Comparison of ENCODE assay signal across 8 cellular contexts in genomic region chr10:17200035-17200884, GRCh38. TPM values are rescaled to one million over a fixed set of nuclear protein-coding genes. Genes with fewer than 3 reads are reported as not detected.
A peak's percentile ranks its signal among the peaks of the same experiment; 100 is the strongest.
DNase-seq lines count a peak whose midpoint lies in the region; ATAC-seq, FAIRE-seq and TF ChIP-seq lines count a peak whose summit lies in the region.

No MANE protein-coding gene starts in this region.

- no peaks in the 10 kb centered on the region for H4K20me1 ChIP-seq in hepatocyte (ENCODE audit: insufficient read depth, poor library complexity, severe bottlenecking)

- H3K27ac ChIP-seq in hepatocyte = peak overlapping the region; percentile 98
- peak overlapping the region in 1 of 2 donors; percentile 98 for H3K27ac ChIP-seq in small intestine (ENCODE audit: low read depth in 1 of 2, low read length in 1 of 2)

- peak overlapping the region; percentile 37 for H2AFZ ChIP-seq in hepatocyte

- ATAC-seq in WTC11 (no peak), GM21367 (IDR thresholded peaks at IDR 0.05; ENCODE audit: unreplicated experiment) (no peak), HG02973 (IDR thresholded peaks at IDR 0.05; ENCODE audit: unreplicated experiment) (no peak)

- no peaks in the 10 kb centered on the region for H3K9me2 ChIP-seq in hepatocyte (replicated peaks; ENCODE audit: insufficient read depth)

- H3K27ac Mint-ChIP-seq in HFFc6 (peak overlapping the region; percentile 97), WTC11 (peak overlapping the region; percentile 56)

- H3K79me2 ChIP-seq in hepatocyte = peaks cover 9% of the 10 kb centered on the region

- peak overlapping the region; percentile 86 for H3K4me2 ChIP-seq in hepatocyte

- POLR2A ChIA-PET in WTC11 (lab: Charles Lee) = interaction anchor here (1.6 kb wide), 1 partner anchor 383 kb away, joined by 6 read pairs; the partner anchor contains the start of gene RSU1

- H3K27me3 Mint-ChIP-seq in HFFc6 (ENCODE audit: insufficient read depth) = peaks cover 4% of the 10 kb centered on the region; the same call in 1 of the 2 replicates
- H3K27me3 Mint-ChIP-seq in WTC11 (ENCODE audit: low read depth) = no peaks in the 10 kb centered on the region

- DNase-seq in HFFc6 = peak; percentile 26
- DNase-seq in WTC11 (ENCODE audit: low spot score) = no peak
- no peak for DNase-seq in hepatocyte (ENCODE audit: low spot score)
- DNase-seq in small intestine = peak; percentile 16
- DNase-seq in NCI-H1417 (lab: John Stamatoyannopoulos, UW) = no peak

- TF ChIP-seq CTCF in HFFc6 (IDR thresholded peaks at IDR 0.05) (no peak), WTC11 (IDR thresholded peaks at IDR 0.05) (no peak), hepatocyte (IDR thresholded peaks at IDR 0.05; ENCODE audit: poor library complexity) (no peak)

- H3K27me3 ChIP-seq in hepatocyte (no peaks in the 10 kb centered on the region), small intestine (ENCODE audit: control insufficient read depth in 2 of 2, insufficient read depth in 2 of 2, low read length in 2 of 2) (no peaks in the 10 kb centered on the region)

- peaks cover 4% of the 10 kb centered on the region; the same call in 1 of the 2 replicates for H3K36me3 Mint-ChIP-seq in HFFc6 (ENCODE audit: low read depth)
- H3K36me3 Mint-ChIP-seq in WTC11 = no peaks in the 10 kb centered on the region

- no peaks in the 10 kb centered on the region for H3K9me3 Mint-ChIP-seq in HFFc6
- H3K9me3 Mint-ChIP-seq in WTC11 = peaks cover 2% of the 10 kb centered on the region

- H3K36me3 ChIP-seq in hepatocyte (replicated peaks; ENCODE audit: insufficient read depth, low read depth) = no peaks in the 10 kb centered on the region
- no peaks in the 10 kb centered on the region for H3K36me3 ChIP-seq in small intestine (ENCODE audit: control insufficient read depth in 2 of 2, insufficient read depth in 2 of 2, low read length in 2 of 2)

- peaks cover 72% of the 10 kb centered on the region for H3K4me1 Mint-ChIP-seq in HFFc6 (ENCODE audit: low read depth)
- peaks cover 57% of the 10 kb centered on the region for H3K4me1 Mint-ChIP-seq in WTC11

- peak overlapping the region; percentile 97 for H3K4me3 Mint-ChIP-seq in HFFc6
- H3K4me3 Mint-ChIP-seq in WTC11 = peak overlapping the region; percentile 83

- FAIRE-seq in A204.1 (lab: Jason Lieb, UNC) (peak; percentile 99), small intestine (lab: Jason Lieb, UNC) (no peak)

- WGBS in hepatocyte (ENCODE audit: low lambda C conversion rate, missing lambda C conversion rate) = 31% methylated on average over 10 of the region's 10 CpGs
- WGBS in small intestine, 3 donors = 6 to 14% (median 10%) methylated on average over 10 of the region's 10 CpGs

- H3K4me1 ChIP-seq in hepatocyte (ENCODE audit: insufficient read depth) (peaks cover 21% of the 10 kb centered on the region), small intestine (ENCODE audit: control insufficient read depth in 2 of 2, insufficient read depth in 1 of 2, low read depth in 1 of 2, low read length in 1 of 2) (no peaks in the 10 kb centered on the region)

- H3K9me3 ChIP-seq in hepatocyte (ENCODE audit: low read depth) (no peaks in the 10 kb centered on the region), small intestine (ENCODE audit: control insufficient read depth, low read depth) (no peaks in the 10 kb centered on the region)

- H3K4me3 ChIP-seq in hepatocyte = peak overlapping the region; percentile 32
- H3K4me3 ChIP-seq in small intestine (ENCODE audit: low read depth in 1 of 2, low read length in 2 of 2) = peak overlapping the region in 1 of 2 donors; percentile 65

- CTCF ChIA-PET in WTC11 (lab: Charles Lee) = interaction anchor here (0.5 to 1.7 kb wide), 4 partner anchors 15 to 30 kb away, joined by 3 to 20 read pairs (median 5); no protein-coding TSS in a partner anchor

TF ChIP-seq in WTC11, 78 proteins besides CTCF, POLR2A, EP300 and RAD21 (continues in another document):
- TF ChIP-seq ZNF512 (CRISPR knock-in tag; IDR thresholded peaks at IDR 0.05; ENCODE audit: borderline replicate concordance) = no peak
- no peak for TF ChIP-seq GABPB1 (CRISPR knock-in tag; IDR thresholded peaks at IDR 0.05)
- TF ChIP-seq, protein P1, sequence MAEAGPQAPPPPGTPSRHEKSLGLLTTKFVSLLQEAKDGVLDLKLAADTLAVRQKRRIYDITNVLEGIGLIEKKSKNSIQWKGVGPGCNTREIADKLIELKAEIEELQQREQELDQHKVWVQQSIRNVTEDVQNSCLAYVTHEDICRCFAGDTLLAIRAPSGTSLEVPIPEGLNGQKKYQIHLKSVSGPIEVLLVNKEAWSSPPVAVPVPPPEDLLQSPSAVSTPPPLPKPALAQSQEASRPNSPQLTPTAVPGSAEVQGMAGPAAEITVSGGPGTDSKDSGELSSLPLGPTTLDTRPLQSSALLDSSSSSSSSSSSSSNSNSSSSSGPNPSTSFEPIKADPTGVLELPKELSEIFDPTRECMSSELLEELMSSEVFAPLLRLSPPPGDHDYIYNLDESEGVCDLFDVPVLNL (CRISPR knock-in tag; IDR thresholded peaks at IDR 0.05; ENCODE audit: borderline replicate concordance, low read depth) = no peak
- no peak for TF ChIP-seq JUN (CRISPR knock-in tag; IDR thresholded peaks at IDR 0.05)
- TF ChIP-seq HMGA2 (CRISPR knock-in tag; IDR thresholded peaks at IDR 0.05) = no peak
- no peak for TF ChIP-seq ZBTB43 (CRISPR knock-in tag; IDR thresholded peaks at IDR 0.05)
- no peak for TF ChIP-seq ETV6 (CRISPR knock-in tag; IDR thresholded peaks at IDR 0.05)
- TF ChIP-seq KAT7 (CRISPR knock-in tag; IDR thresholded peaks at IDR 0.05; ENCODE audit: borderline replicate concordance) = no peak
- TF ChIP-seq, protein P2, sequence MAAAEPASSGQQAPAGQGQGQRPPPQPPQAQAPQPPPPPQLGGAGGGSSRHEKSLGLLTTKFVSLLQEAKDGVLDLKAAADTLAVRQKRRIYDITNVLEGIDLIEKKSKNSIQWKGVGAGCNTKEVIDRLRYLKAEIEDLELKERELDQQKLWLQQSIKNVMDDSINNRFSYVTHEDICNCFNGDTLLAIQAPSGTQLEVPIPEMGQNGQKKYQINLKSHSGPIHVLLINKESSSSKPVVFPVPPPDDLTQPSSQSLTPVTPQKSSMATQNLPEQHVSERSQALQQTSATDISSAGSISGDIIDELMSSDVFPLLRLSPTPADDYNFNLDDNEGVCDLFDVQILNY (CRISPR knock-in tag; IDR thresholded peaks at IDR 0.05) = no peak
- no peak for TF ChIP-seq TCF7 (CRISPR knock-in tag; IDR thresholded peaks at IDR 0.05; ENCODE audit: low read depth)
- TF ChIP-seq NR3C1 (CRISPR knock-in tag; conservative IDR thresholded peaks at IDR 0.05; ENCODE audit: low read depth) = no peak
- TF ChIP-seq FOXK1 (CRISPR knock-in tag; IDR thresholded peaks at IDR 0.05) = no peak
- no peak for TF ChIP-seq SOX15 (CRISPR knock-in tag; IDR thresholded peaks at IDR 0.05)
- no peak for TF ChIP-seq TEAD1 (CRISPR knock-in tag; IDR thresholded peaks at IDR 0.05)
- no peak for TF ChIP-seq ELF4 (CRISPR knock-in tag; IDR thresholded peaks at IDR 0.05; ENCODE audit: low read depth)
- TF ChIP-seq, protein P3, sequence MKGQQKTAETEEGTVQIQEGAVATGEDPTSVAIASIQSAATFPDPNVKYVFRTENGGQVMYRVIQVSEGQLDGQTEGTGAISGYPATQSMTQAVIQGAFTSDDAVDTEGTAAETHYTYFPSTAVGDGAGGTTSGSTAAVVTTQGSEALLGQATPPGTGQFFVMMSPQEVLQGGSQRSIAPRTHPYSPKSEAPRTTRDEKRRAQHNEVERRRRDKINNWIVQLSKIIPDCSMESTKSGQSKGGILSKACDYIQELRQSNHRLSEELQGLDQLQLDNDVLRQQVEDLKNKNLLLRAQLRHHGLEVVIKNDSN (CRISPR knock-in tag; IDR thresholded peaks at IDR 0.05) = no peak
- no peak for TF ChIP-seq ZNF423 (CRISPR knock-in tag; IDR thresholded peaks at IDR 0.05)
- TF ChIP-seq SMAD4 (CRISPR knock-in tag; IDR thresholded peaks at IDR 0.05) = no peak

RNA-seq across cellular contexts. Expression of gene TRDMT1, which starts 1.2 kb away (rescaled TPM):
- total RNA-seq in HFFc6 (2021; fragmentation: NEBNext Ultra II Directional; extraction: Animal tissue kit (Norgen Biotek cat#: 25700)) = 10 to 100 TPM in 2 of 6 experiments, 1 to 10 TPM in 4; 6.8 to 13.0 (median 8.6) TPM
- total RNA-seq in WTC11 (2021) (10.6 to 11.7 TPM (median 11.0 TPM) in 3 replicates), hepatocyte (4.2 and 5.4 TPM in 2 replicates)
- polyA plus RNA-seq in hepatocyte (3.5 and 5.9 TPM in 2 replicates), small intestine (1 to 10 TPM; 1.4 to 2.2 (median 1.6) TPM)

RNA-seq across cellular contexts. Expression of gene VIM, which starts 27.8 kb away (rescaled TPM):
- total RNA-seq in HFFc6 (2021; fragmentation: NEBNext Ultra II Directional; extraction: Animal tissue kit (Norgen Biotek cat#: 25700)) = over 10,000 TPM in 4 of 6 experiments, 1,000 to 10,000 TPM in 2; 9,623 to 12,540 (median 10,688) TPM
- total RNA-seq in WTC11 (2021) (65.0 to 74.1 TPM (median 66.2 TPM) in 3 replicates), hepatocyte (833 and 1,051 TPM in 2 replicates)
- polyA plus RNA-seq in hepatocyte (302 and 335 TPM in 2 replicates), small intestine (100 to 1,000 TPM in 2 of 3 donors, 10 to 100 TPM in 1; 21.2 to 531 (median 196) TPM)

Comparison
In these comparisons a context has a peak if more than half of its experiments do, and no peak if none do; other contexts are left out.
1. DNase-seq: peak in HFFc6 (single experiment) and small intestine (single experiment); none in WTC11 (single experiment), hepatocyte (single experiment) and NCI-H1417 (0 of 3).
2. RNA of gene VIM, which starts 27.8 kb away (total RNA-seq): 9,623 to 12,540 TPM in HFFc6 and 833 to 1,051 TPM in hepatocyte; 65.0 to 74.1 TPM in WTC11; every median in the first group is over 10 times any median in the second.